Comparison of ENCODE assay signal across 40 cellular contexts in the genomic region with DNA sequence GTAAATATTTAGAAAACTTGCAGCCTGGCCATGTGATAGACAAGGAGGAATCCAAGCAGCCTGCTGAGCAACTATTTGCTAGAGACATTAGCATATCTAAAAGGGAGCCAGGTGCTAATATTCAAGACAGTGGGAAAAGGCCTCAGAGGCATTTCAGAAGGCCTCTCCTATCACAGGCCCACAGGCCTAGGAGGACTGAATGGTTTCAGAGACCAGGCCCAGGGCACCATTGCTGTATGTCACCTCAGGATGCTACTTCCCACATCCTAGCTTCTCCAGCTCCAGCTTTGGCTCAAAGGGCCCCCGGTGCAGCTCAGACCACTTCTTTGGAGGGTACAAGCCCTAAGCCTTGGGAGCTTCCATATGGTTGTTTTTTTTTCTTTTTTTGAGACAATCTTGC. TPM values are rescaled to one million over a fixed set of nuclear protein-coding genes. Genes with fewer than 3 reads are reported as not detected.
"Had no signal": no experiment of that assay in that cellular context is flagged by ENCODE, and none has a peak within 500 bp of the region (broad histone marks: within the 10 kb centered on the region; RNA-seq: fewer than 3 reads in every experiment).

No MANE protein-coding gene starts in this region.

- H3K9me3 ChIP-seq: MG63 had no signal

- DNase-seq: Karpas-422, Kasumi-1, MG63, MM.1S, MV-4-11, NCI-H1092, NCI-H1092 treated with DMSO at 0.1 percent for 48 hours, NCI-H1105, NCI-H1105 treated with DMSO at 0.1 percent for 48 hours, NCI-H1417, NCI-H1417 treated with DMSO at 0.1 percent for 48 hours, NCI-H1436, NCI-H1436 treated with DMSO at 0.1 percent for 48 hours, NCI-H146, NCI-H1694, NCI-H1694 treated with DMSO at 0.1 percent for 48 hours, NCI-H187, NCI-H187 treated with DMSO at 0.1 percent for 48 hours, NCI-H1930, NCI-H2029, NCI-H2029 treated with DMSO at 0.1 percent for 48 hours, NCI-H2081, NCI-H2081 treated with DMSO at 0.1 percent for 48 hours, NCI-H2107, NCI-H2171, NCI-H2171 treated with DMSO at 0.1 percent for 48 hours, NCI-H2227 treated with DMSO at 0.1 percent for 48 hours, NCI-H226, NCI-H345, NCI-H446, NCI-H446 treated with DMSO at 0.1 percent for 48 hours, NCI-H510A, NCI-H510A treated with DMSO at 0.1 percent for 48 hours, NCI-H524, NCI-H524 treated with DMSO at 0.1 percent for 48 hours, NCI-H526 had no signal

- H3K4me3 ChIP-seq: MG63 had no signal

- H3K27me3 ChIP-seq: MG63 had no signal

- H3K36me3 ChIP-seq: MG63 had no signal

RNA-seq across cellular contexts. Expression of a gene that starts 3.8 kb away (rescaled TPM):
- total RNA-seq: LHCN-M2, M059J, MCF 10A, NCI-H460 had no signal
